In genomic region chr1:25430073-25430665, GRCh38 we compare ENCODE assay signal across 8 cellular contexts. TPM values are rescaled to one million over a fixed set of nuclear protein-coding genes. Genes with fewer than 3 reads are reported as not detected.
DNase-seq lines count a peak whose midpoint lies in the region; ATAC-seq and TF ChIP-seq lines count a peak whose summit lies in the region.

No MANE protein-coding gene starts in this region.

- H3K27me3 ChIP-seq in endocrine pancreas (ENCODE audit: control insufficient read depth, insufficient read depth, low read length), result no peaks in the 10 kb centered on the region

- no peak for TF ChIP-seq CTCF in mesothelial cell of epicardium (IDR thresholded peaks at IDR 0.05; ENCODE audit: unreplicated experiment)

- peak overlapping the region; percentile 95 for H3K9ac ChIP-seq in endocrine pancreas (ENCODE audit: control insufficient read depth, insufficient read depth, low read length)

- H3K36me3 ChIP-seq in endocrine pancreas (ENCODE audit: control insufficient read depth, insufficient read depth, low read length), result no peaks in the 10 kb centered on the region

- H3K4me3 ChIP-seq in endocrine pancreas (ENCODE audit: control insufficient read depth, insufficient read depth, low read length), result peak overlapping the region; percentile 74

- DNase-seq in COR-L47 (lab: John Stamatoyannopoulos, UW) (peak; percentile 86), HT1080 (ENCODE audit: low read depth) (peak; percentile 77), NK-92 (lab: John Stamatoyannopoulos, UW; ENCODE audit: unreplicated experiment) (peak; percentile 42), mesothelial cell of epicardium (ENCODE audit: low spot score in 2 of 2, unreplicated experiment in 2 of 2) (peak; percentile 67 to 78)
- peak; percentile 66 to 75 (median 71) for DNase-seq in activated CD8-positive, alpha-beta memory T cell treated with anti-CD3 and anti-CD28 coated beads for 48 hours (ENCODE audit: low read depth in 2 of 3, low spot score in 2 of 3)
- peak; percentile 80 to 83 for DNase-seq in stimulated activated CD8-positive, alpha-beta memory T cell treated with anti-CD3 and anti-CD28 coated beads, Interleukin-15, amount 100 ng/mL, for 48 hours (ENCODE audit: low read depth in 2 of 2)

- peak overlapping the region; percentile 92 for H3K4me3 Mint-ChIP-seq in mesothelial cell of epicardium

- H3K9me3 Mint-ChIP-seq in mesothelial cell of epicardium, result no peaks in the 10 kb centered on the region

- H3K4me1 Mint-ChIP-seq in mesothelial cell of epicardium, result peaks cover 41% of the 10 kb centered on the region

- H3K36me3 Mint-ChIP-seq in mesothelial cell of epicardium, result no peaks in the 10 kb centered on the region

- H3K27ac Mint-ChIP-seq in mesothelial cell of epicardium, result peak overlapping the region; percentile 98

- peak; percentile 55 for ATAC-seq in GM21367 (IDR thresholded peaks at IDR 0.05; ENCODE audit: unreplicated experiment)

- H3K27me3 Mint-ChIP-seq in mesothelial cell of epicardium (ENCODE audit: low read depth), result no peaks in the 10 kb centered on the region

- H3K9me3 ChIP-seq in endocrine pancreas (ENCODE audit: control insufficient read depth, low read length), result no peaks in the 10 kb centered on the region

- H3K4me1 ChIP-seq in endocrine pancreas (ENCODE audit: control insufficient read depth, insufficient read depth, low read length), result peaks cover 23% of the 10 kb centered on the region

RNA-seq across cellular contexts. Expression of gene MACO1, which starts 0.5 kb away (rescaled TPM):
- total RNA-seq in HT1080 (2014; rRNA removed; shearing (Covaris generic)), result 10.5 and 10.7 TPM in 2 replicates
- 8.0 and 8.1 TPM in 2 replicates for polyA plus RNA-seq in HT1080 (2015; cell fraction: cytosol; rRNA removed)
- polyA plus RNA-seq in HT1080 (2015; cell fraction: nucleus; rRNA removed), result 10.2 and 10.7 TPM in 2 replicates
- total RNA-seq in mesothelial cell of epicardium, result 26.9 to 27.9 TPM (median 27.3 TPM) in 3 replicates

RNA-seq across cellular contexts. Expression of gene RHCE, which starts 9.5 kb away (rescaled TPM):
- 0.16 TPM in 1 of 2 replicates, not detected in the other for total RNA-seq in HT1080 (2014; rRNA removed; shearing (Covaris generic))
- 0.40 and 0.51 TPM in 2 replicates for polyA plus RNA-seq in HT1080 (2015; cell fraction: cytosol; rRNA removed)
- polyA plus RNA-seq in HT1080 (2015; cell fraction: nucleus; rRNA removed), result 0.50 TPM in 1 of 2 replicates, not detected in the other
- total RNA-seq in mesothelial cell of epicardium, result 0.72 to 0.86 TPM (median 0.75 TPM) in 3 replicates

Comparison
In these comparisons a context has a peak if more than half of its experiments do, and no peak if none do; other contexts are left out.
1. Peak in every context shown above with its lines: DNase-seq, ATAC-seq and H3K4me3 ChIP-seq.